ENCODE assay signal across 8 cellular contexts in the genomic region with DNA sequence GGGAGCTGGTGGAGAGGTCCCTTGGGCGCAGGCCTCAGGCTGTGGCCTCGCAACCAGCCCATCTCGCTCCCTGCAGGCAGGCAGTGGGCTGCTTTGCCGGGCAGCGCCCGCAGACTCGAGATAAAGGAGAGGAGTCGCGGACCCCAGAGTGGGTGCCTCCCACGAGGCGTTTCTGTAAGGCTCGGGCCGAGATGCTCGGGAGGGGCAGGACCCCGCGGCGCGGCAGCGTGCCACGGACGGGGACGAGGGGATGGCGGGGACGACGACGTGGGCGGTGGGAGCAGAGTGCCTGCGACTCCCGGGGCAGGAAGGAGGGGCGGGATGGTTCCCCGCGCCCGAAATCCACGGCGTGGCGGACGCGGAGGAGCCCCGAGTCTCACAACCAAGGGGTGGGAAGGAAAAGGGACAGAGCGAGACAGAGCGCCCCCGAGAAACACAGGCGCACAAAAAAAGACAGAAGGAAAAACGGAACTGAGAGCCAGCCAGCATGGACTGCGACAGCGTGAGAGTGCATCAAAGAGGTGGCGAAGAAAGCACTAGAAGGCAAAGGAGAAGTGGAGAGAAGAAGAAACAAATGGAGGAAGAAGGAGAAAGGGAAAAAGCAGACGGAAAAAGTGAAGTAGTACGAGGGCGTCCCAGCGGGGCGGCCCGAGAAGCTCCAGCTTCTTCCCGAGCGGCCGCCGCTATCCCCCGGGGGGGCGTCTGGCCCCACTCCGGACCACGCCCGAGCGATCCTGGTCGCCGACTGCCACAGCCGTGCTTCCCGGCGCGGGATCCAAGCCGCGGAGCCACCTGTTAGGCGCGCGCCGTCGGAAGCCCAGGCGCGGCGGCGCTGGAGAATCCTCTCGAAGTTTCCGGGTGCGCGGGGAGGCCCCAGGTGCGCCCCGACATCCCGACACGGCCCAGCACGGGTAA. TPM values are rescaled to one million over a fixed set of nuclear protein-coding genes. Genes with fewer than 3 reads are reported as not detected.
DNase-seq lines count a peak whose midpoint lies in the region; ATAC-seq and TF ChIP-seq lines count a peak whose summit lies in the region.

No MANE protein-coding gene starts in this region.

- no peaks in the 10 kb centered on the region for H4K20me1 ChIP-seq in OCI-LY3 (ENCODE audit: insufficient read depth, low read length)

- ATAC-seq in heart right ventricle: no peak
- no peak for ATAC-seq in Right ventricle myocardium superior (ENCODE audit: poor library complexity)
- ATAC-seq in HG02759 (IDR thresholded peaks at IDR 0.05; ENCODE audit: unreplicated experiment): peak; percentile 35
- no peak for ATAC-seq in right cardiac atrium
- ATAC-seq in stimulated activated naive CD8-positive, alpha-beta T cell treated with anti-CD3 and anti-CD28 coated beads, Interleukin-15, amount 100 ng/mL, for 72 hours: peak; percentile 10

- H3K9me3 ChIP-seq in heart right ventricle: no peaks in the 10 kb centered on the region
- no peaks in the 10 kb centered on the region for H3K9me3 ChIP-seq in OCI-LY3 (ENCODE audit: insufficient read depth, low read length)
- no peaks in the 10 kb centered on the region for H3K9me3 ChIP-seq in right cardiac atrium (ENCODE audit: control insufficient read depth, low read length)

- WGBS in heart right ventricle, 2 donors: 5% methylated on average over 88 to 89 of the region's 89 CpGs
- 5% methylated on average over 89 of the region's 89 CpGs for WGBS in right cardiac atrium

- H3K27me3 Mint-ChIP-seq in stimulated activated naive CD8-positive, alpha-beta T cell treated with anti-CD3 and anti-CD28 coated beads, Interleukin-15, amount 100 ng/mL, for 72 hours: peaks cover 60% of the 10 kb centered on the region

- H2AFZ ChIP-seq in OCI-LY3 (ENCODE audit: low read depth, low read length): no peak overlapping the region

- TF ChIP-seq CTCF in heart right ventricle (IDR thresholded peaks at IDR 0.05) (no peak), OCI-LY3 (IDR thresholded peaks at IDR 0.05; ENCODE audit: low read depth, low read length) (no peak)

- no peak overlapping the region; the same call in 1 of the 2 replicates for H3K9ac ChIP-seq in OCI-LY3 (ENCODE audit: low read length)

- H3K36me3 ChIP-seq in heart right ventricle (no peaks in the 10 kb centered on the region), OCI-LY3 (replicated peaks; ENCODE audit: low read depth, low read length) (no peaks in the 10 kb centered on the region)

- H3K9me3 Mint-ChIP-seq in stimulated activated naive CD8-positive, alpha-beta T cell treated with anti-CD3 and anti-CD28 coated beads, Interleukin-15, amount 100 ng/mL, for 72 hours: no peaks in the 10 kb centered on the region

- H3K27ac ChIP-seq in heart right ventricle (no peak overlapping the region), OCI-LY3 (ENCODE audit: low read length) (no peak overlapping the region), right cardiac atrium (ENCODE audit: low read length) (no peak overlapping the region)

- H3K27ac Mint-ChIP-seq in stimulated activated naive CD8-positive, alpha-beta T cell treated with anti-CD3 and anti-CD28 coated beads, Interleukin-15, amount 100 ng/mL, for 72 hours: peak overlapping the region in 1 of 2 donors; percentile 55

- peak overlapping the region; percentile 89 for H3K4me2 ChIP-seq in OCI-LY3 (ENCODE audit: low read length)

- H3K4me1 ChIP-seq in heart right ventricle (peaks cover 2 to 21% (median 13%) of the 10 kb centered on the region in 9 donors), OCI-LY3 (ENCODE audit: low read length) (peaks cover 48% of the 10 kb centered on the region), right cardiac atrium (ENCODE audit: control insufficient read depth, insufficient read depth, low read length) (no peaks in the 10 kb centered on the region)

- intact Hi-C loops in heart right ventricle (cut with DNase I): no loop called here
- intact Hi-C loops in Right ventricle myocardium superior (cut with DNase I): no loop called here
- intact Hi-C loops in right cardiac atrium (cut with DNase I): no loop called here

- H3K27me3 ChIP-seq in heart right ventricle (peaks cover 19 to 98% (median 74%) of the 10 kb centered on the region in 7 donors), OCI-LY3 (ENCODE audit: low read depth, low read length) (no peaks in the 10 kb centered on the region), right cardiac atrium (ENCODE audit: control insufficient read depth, insufficient read depth) (no peaks in the 10 kb centered on the region)

- H3K4me3 Mint-ChIP-seq in stimulated activated naive CD8-positive, alpha-beta T cell treated with anti-CD3 and anti-CD28 coated beads, Interleukin-15, amount 100 ng/mL, for 72 hours: peak overlapping the region; percentile 84 to 90

- H3K4me3 ChIP-seq in heart right ventricle (peak overlapping the region in 9 of 10 donors; percentile 29 to 53 (median 46)), OCI-LY3 (ENCODE audit: low read length) (peak overlapping the region; percentile 89), right cardiac atrium (ENCODE audit: low read length) (peak overlapping the region; percentile 66)

- peaks cover 32% of the 10 kb centered on the region for H3K4me1 Mint-ChIP-seq in stimulated activated naive CD8-positive, alpha-beta T cell treated with anti-CD3 and anti-CD28 coated beads, Interleukin-15, amount 100 ng/mL, for 72 hours

- DNase-seq in heart right ventricle: peak in 1 of 2 donors; percentile 16
- no peak for DNase-seq in Right ventricle myocardium superior
- peak; percentile 11 to 47 (median 47) for DNase-seq in right cardiac atrium
- peak in 1 of 2 donors; percentile 14 for DNase-seq in stimulated activated naive CD8-positive, alpha-beta T cell treated with anti-CD3 and anti-CD28 coated beads, Interleukin-15, amount 100 ng/mL, for 72 hours
- no peak for DNase-seq in NCI-H2227 treated with DMSO at 0.1 percent for 48 hours (lab: John Stamatoyannopoulos, UW)
- DNase-seq in globus pallidus (ENCODE audit: low spot score): no peak

- H3K79me2 ChIP-seq in OCI-LY3 (ENCODE audit: low read length): peaks cover 5% of the 10 kb centered on the region

RNA-seq across cellular contexts. Expression of a gene that starts 1.5 kb away (rescaled TPM):
- total RNA-seq in heart right ventricle (under 1 TPM in 4 of 10 donors, not detected in 6; 0.02 to 0.19 (median 0.05) TPM), Right ventricle myocardium superior (0.05 TPM), right cardiac atrium (under 1 TPM in 3 of 4 donors, not detected in 1; 0.03 to 0.09 (median 0.06) TPM)
- polyA plus RNA-seq in heart right ventricle (under 1 TPM in 1 of 2 donors, not detected in 1; under 0.01 TPM), right cardiac atrium (under 0.01 TPM)

Comparison
In these comparisons a context has a peak if more than half of its experiments do, and no peak if none do; other contexts are left out.
1. DNase-seq: peak in right cardiac atrium (3 of 3); none in Right ventricle myocardium superior (single experiment), NCI-H2227 treated with DMSO at 0.1 percent for 48 hours (single experiment) and globus pallidus (single experiment).
2. ATAC-seq: peak in HG02759 (single experiment) and stimulated activated naive CD8-positive, alpha-beta T cell treated with anti-CD3 and anti-CD28 coated beads, Interleukin-15, amount 100 ng/mL, for 72 hours (single experiment); none in heart right ventricle (0 of 8), Right ventricle myocardium superior (single experiment) and right cardiac atrium (0 of 2).
3. Peak in every context shown above with its lines, with median percentiles within 50 percentile points of each other: H3K4me3 ChIP-seq.